ENCODE assay signal across 8 cellular contexts in the genomic region with DNA sequence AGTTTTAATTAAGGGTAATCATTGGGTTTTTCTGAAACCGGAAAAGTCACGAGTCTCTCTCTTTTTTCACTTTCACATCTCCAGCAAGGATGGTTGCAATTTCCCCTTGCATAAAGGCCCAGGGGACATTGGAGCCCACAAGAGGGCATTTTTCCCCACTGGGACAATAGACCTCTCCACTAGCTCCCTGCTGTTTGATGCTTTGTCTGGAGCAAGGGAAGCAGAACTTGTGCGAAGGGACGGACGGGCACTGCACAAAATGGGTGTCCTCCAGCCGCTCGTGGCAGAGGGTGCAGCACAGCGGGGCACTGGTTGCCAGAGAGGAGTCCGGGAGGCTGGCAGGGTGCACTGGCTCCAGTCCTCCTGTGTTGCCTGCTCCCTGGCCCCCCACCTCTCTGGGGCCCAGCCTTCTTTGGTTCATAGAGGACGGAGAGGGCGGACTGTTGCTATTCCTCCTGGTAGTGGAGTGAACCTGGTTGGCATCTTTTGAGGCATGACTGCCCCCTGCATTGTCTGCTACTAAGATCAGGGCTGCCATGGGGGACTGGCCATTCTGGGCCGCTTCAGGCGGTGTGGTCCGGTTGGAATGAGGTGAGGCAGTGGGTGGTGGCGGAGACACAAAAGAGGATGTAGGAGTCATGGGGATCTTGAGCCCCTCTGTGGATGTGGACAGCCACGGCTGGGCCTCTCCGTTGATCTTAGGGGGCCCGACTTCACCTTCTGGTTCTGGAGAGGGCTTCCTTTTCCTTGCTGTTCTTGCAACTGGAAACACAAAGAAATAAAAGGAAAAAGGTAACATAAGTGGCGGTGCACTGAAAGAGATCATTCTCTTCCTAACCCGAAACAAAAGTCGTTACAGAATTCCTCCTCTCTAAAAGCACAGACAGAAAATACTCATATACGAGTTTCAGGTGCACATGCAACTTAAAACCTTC. TPM values are rescaled to one million over a fixed set of nuclear protein-coding genes. Genes with fewer than 3 reads are reported as not detected.
DNase-seq lines count a peak whose midpoint lies in the region; ATAC-seq, FAIRE-seq and TF ChIP-seq lines count a peak whose summit lies in the region.

No MANE protein-coding gene starts in this region.

- H3K27me3 Mint-ChIP-seq in activated naive CD4-positive, alpha-beta T cell treated with anti-CD3 and anti-CD28 coated beads for 36 hours (ENCODE audit: low read depth) = no peaks in the 10 kb centered on the region

- H3K36me3 ChIP-seq in left ventricle myocardium inferior = peaks cover 47% of the 10 kb centered on the region

- TF ChIP-seq CTCF in left ventricle myocardium inferior (IDR thresholded peaks at IDR 0.05; ENCODE audit: borderline replicate concordance) = peak; percentile 30

- CTCF ChIA-PET in activated naive CD4-positive, alpha-beta T cell treated with anti-CD3 and anti-CD28 coated beads for 36 hours (lab: Charles Lee) = no interaction called here

- H3K4me3 ChIP-seq in left ventricle myocardium inferior = peak overlapping the region; percentile 87

- ATAC-seq in HG03196 (IDR thresholded peaks at IDR 0.05; ENCODE audit: unreplicated experiment) = no peak

- peak overlapping the region; percentile 98 for H3K4me3 Mint-ChIP-seq in activated naive CD4-positive, alpha-beta T cell treated with anti-CD3 and anti-CD28 coated beads for 36 hours

- peaks cover 81% of the 10 kb centered on the region for H3K4me1 ChIP-seq in left ventricle myocardium inferior

- H3K9me3 ChIP-seq in left ventricle myocardium inferior (replicated peaks) = no peaks in the 10 kb centered on the region

- no peak for FAIRE-seq in GM12891 (lab: Jason Lieb, UNC)

- peak; percentile 67 for TF ChIP-seq POLR2A in GM12891 (IDR thresholded peaks at IDR 0.05; ENCODE audit: low read depth, low read length)

- DNase-seq in 8988T = peak; percentile 44
- no peak for DNase-seq in GM12891 (ENCODE audit: insufficient read length, low spot score)
- peak; percentile 96 for DNase-seq in NCI-H69 (lab: John Stamatoyannopoulos, UW)
- peak; percentile 38 for DNase-seq in activated naive CD4-positive, alpha-beta T cell treated with anti-CD3 and anti-CD28 coated beads for 36 hours
- peak; percentile 33 for DNase-seq in left ventricle myocardium inferior
- peak; percentile 78 for DNase-seq in putamen (ENCODE audit: low spot score)
- no peak for DNase-seq in AG20443 (ENCODE audit: low spot score)

- peak overlapping the region; percentile 99 for H3K27ac Mint-ChIP-seq in activated naive CD4-positive, alpha-beta T cell treated with anti-CD3 and anti-CD28 coated beads for 36 hours

- peak overlapping the region; percentile 100 for H3K27ac ChIP-seq in left ventricle myocardium inferior (replicated peaks)

- H3K9me3 Mint-ChIP-seq in activated naive CD4-positive, alpha-beta T cell treated with anti-CD3 and anti-CD28 coated beads for 36 hours = no peaks in the 10 kb centered on the region

- H3K36me3 Mint-ChIP-seq in activated naive CD4-positive, alpha-beta T cell treated with anti-CD3 and anti-CD28 coated beads for 36 hours (ENCODE audit: low read depth) = peaks cover 50% of the 10 kb centered on the region

- H3K4me1 Mint-ChIP-seq in activated naive CD4-positive, alpha-beta T cell treated with anti-CD3 and anti-CD28 coated beads for 36 hours (ENCODE audit: low read depth) = peaks cover 32% of the 10 kb centered on the region

- no peaks in the 10 kb centered on the region for H3K27me3 ChIP-seq in left ventricle myocardium inferior (ENCODE audit: low read depth)

- intact Hi-C loops in activated naive CD4-positive, alpha-beta T cell treated with anti-CD3 and anti-CD28 coated beads for 36 hours (cut with micrococcal nuclease) = loop anchor here (10.0 kb wide), 2 partner anchors 233 to 283 kb away; a partner anchor contains a TSS
- intact Hi-C loops in left ventricle myocardium inferior (cut with micrococcal nuclease) = loop anchor here (10.0 kb wide), 1 partner anchor 377 kb away; no protein-coding TSS in a partner anchor

TF ChIP-seq in GM12891, 5 proteins besides CTCF, POLR2A, EP300 and RAD21:
- TF ChIP-seq TAF1 (IDR thresholded peaks at IDR 0.05; ENCODE audit: low read depth, low read length) (no peak; the same call in 1 of the 2 replicates), POU2F2 (IDR thresholded peaks at IDR 0.05; ENCODE audit: low read depth, low read length) (peak; percentile 29; the same call in 1 of the 2 replicates), PAX5 (IDR thresholded peaks at IDR 0.05; ENCODE audit: insufficient read depth, low read length, severe bottlenecking) (no peak), POLR2AphosphoS5 (IDR thresholded peaks at IDR 0.05; ENCODE audit: low read depth, low read length) (peak; percentile 82), SPI1 (IDR thresholded peaks at IDR 0.05; ENCODE audit: low read depth, low read length) (peak; percentile 12; the same call in 1 of the 2 replicates)

RNA-seq across cellular contexts. Expression of a gene that starts 2.6 kb away (rescaled TPM):
- 99.5 TPM for polyA plus RNA-seq in GM12891 (2012; ENCODE audit: low read depth, missing spikeins)
- total RNA-seq in activated naive CD4-positive, alpha-beta T cell treated with anti-CD3 and anti-CD28 coated beads for 36 hours = 100 to 1,000 TPM in 1 of 2 experiments, 10 to 100 TPM in 1; 99.6 to 107 TPM
- total RNA-seq in left ventricle myocardium inferior = 126 TPM

Comparison
In these comparisons a context has a peak if more than half of its experiments do, and no peak if none do; other contexts are left out.
1. DNase-seq: peak in 8988T (single experiment), NCI-H69 (single experiment), activated naive CD4-positive, alpha-beta T cell treated with anti-CD3 and anti-CD28 coated beads for 36 hours (single experiment), left ventricle myocardium inferior (single experiment) and putamen (single experiment); none in GM12891 (single experiment) and AG20443 (single experiment).